ENCODE assay signal across 8 cellular contexts in the genomic region with DNA sequence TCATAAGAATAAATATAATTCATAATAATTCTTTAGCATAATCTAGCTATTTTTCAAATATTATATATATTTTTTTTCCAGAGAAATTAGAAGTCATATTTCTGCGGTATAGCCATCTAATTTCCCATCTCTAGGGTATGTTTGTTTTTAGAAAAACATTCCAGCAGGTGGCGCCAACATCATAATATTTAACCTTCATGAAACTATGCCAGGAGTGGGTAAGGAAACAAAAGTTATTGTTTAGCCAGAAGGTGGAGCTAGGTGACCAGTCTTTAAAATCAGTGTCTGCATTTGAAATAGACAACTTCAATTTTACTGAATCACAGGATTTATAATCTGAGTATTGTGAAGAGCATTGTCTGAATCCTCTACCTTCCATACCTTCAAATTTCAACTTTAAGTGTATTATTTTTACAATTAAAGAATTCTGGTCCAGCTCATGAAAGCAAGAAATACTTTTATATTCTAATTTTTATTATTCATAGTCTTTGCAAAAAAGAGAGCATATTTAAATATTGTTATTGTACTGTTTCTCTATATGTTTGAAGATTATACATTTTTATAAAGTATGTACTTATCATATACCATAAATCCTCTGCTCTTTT.
DNase-seq lines count a peak whose midpoint lies in the region; ATAC-seq and TF ChIP-seq lines count a peak whose summit lies in the region.

No MANE protein-coding gene starts in this region.

- H3K4me1 ChIP-seq in iPS DF 6.9 (ENCODE audit: control insufficient read depth, insufficient read depth, low read length), result no peaks in the 10 kb centered on the region

- TF ChIP-seq CTCF in AG09319 (IDR thresholded peaks at IDR 0.05; ENCODE audit: low read depth, low read length) (peak; percentile 64), astrocyte of the spinal cord (IDR thresholded peaks at IDR 0.05; ENCODE audit: low read depth, low read length) (peak; percentile 66)

- WGBS in iPS DF 6.9 (ENCODE audit: insufficient coverage, insufficient read length), result no CpG with 5 or more reads among the region's 2 CpGs

- in situ Hi-C loops in astrocyte of the spinal cord (cut with HindIII; ENCODE audit: low sequenced_read_pairs), result no loop called here

- no peaks in the 10 kb centered on the region for H3K36me3 ChIP-seq in iPS DF 6.9 (ENCODE audit: control insufficient read depth, insufficient read depth, low read length)

- H3K27me3 ChIP-seq in iPS DF 6.9 (ENCODE audit: control insufficient read depth, insufficient read depth, low read length), result no peaks in the 10 kb centered on the region

- no peak overlapping the region for H3K4me3 ChIP-seq in astrocyte of the spinal cord (ENCODE audit: low read depth, low read length)
- H3K4me3 ChIP-seq in iPS DF 6.9 (ENCODE audit: low read length), result no peak overlapping the region

- peak; percentile 99 for ATAC-seq in GM18867 (IDR thresholded peaks at IDR 0.05; ENCODE audit: unreplicated experiment)
- peak; percentile 92 for ATAC-seq in HG03060 (IDR thresholded peaks at IDR 0.05; ENCODE audit: low read depth, unreplicated experiment)

- H3K27ac ChIP-seq in iPS DF 6.9 (ENCODE audit: low read length), result no peak overlapping the region

- peak; percentile 56 for DNase-seq in AG09319 (ENCODE audit: extremely low read depth, low read depth)
- DNase-seq in NCI-H2029 (lab: John Stamatoyannopoulos, UW), result peak; percentile 90
- DNase-seq in T-helper 22 cell (ENCODE audit: low read depth), result peak; percentile 1
- peak; percentile 87 for DNase-seq in astrocyte of the spinal cord (ENCODE audit: low read depth, low spot score)
- DNase-seq in iPS DF 6.9 (ENCODE audit: low read depth, low spot score), result peak; percentile 55
- peak; percentile 70 for DNase-seq in stimulated activated CD4-positive, alpha-beta T cell treated with anti-CD3 and anti-CD28 coated beads, Interleukin-15, amount 100 ng/mL, for 24 hours

- no peaks in the 10 kb centered on the region for H3K9me3 ChIP-seq in iPS DF 6.9 (ENCODE audit: control insufficient read depth, insufficient read depth, low read length)

Comparison
In these comparisons a context has a peak if more than half of its experiments do, and no peak if none do; other contexts are left out.
1. DNase-seq: peak in every context shown above with its lines; median percentile 90 in NCI-H2029; 87 in astrocyte of the spinal cord; 70 in stimulated activated CD4-positive, alpha-beta T cell treated with anti-CD3 and anti-CD28 coated beads, Interleukin-15, amount 100 ng/mL, for 24 hours; 56 in AG09319; 55 in iPS DF 6.9; 1 in T-helper 22 cell.